ENCODE assay signal across 16 cellular contexts in the genomic region with DNA sequence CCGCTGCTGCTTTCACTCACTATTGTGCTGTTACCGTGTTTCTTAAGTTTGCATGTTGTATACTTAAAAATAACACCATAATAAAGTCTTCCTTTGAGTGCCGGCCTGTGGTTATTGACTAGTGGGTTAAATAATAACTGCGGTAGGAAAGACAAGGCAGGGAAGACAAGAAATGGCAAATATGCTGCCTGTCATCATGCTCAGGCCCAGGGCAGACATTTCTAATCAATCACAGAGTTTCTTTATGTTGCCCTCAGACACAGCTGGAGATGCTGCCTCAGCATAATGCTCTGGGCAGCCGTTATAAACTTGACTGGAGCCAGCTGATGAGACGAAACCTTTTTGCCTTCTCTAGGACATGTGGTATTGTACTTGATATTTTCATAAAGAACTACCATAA.
"Had no signal": no experiment of that assay in that cellular context is flagged by ENCODE, and none has a peak within 500 bp of the region (broad histone marks: within the 10 kb centered on the region; RNA-seq: fewer than 3 reads in every experiment).

No MANE protein-coding gene starts in this region.

- FAIRE-seq: keratinocyte had no signal

- H3K27me3 ChIP-seq: body of pancreas, colonic mucosa had no signal

- H3K4me1 ChIP-seq: body of pancreas, colonic mucosa had no signal

- DNase-seq: activated CD4-positive, alpha-beta T cell treated with anti-CD3 and anti-CD28 coated beads for 48 hours; activated CD8-positive, alpha-beta memory T cell treated with anti-CD3 and anti-CD28 coated beads, Interleukin-2, amount 50 U/mL, for 48 hours; activated CD8-positive, alpha-beta T cell treated with anti-CD3 and anti-CD28 coated beads for 36 hours; activated naive CD8-positive, alpha-beta T cell treated with anti-CD3 and anti-CD28 coated beads for 36 hours; activated T-cell treated with anti-CD3 and anti-CD28 coated beads, Interleukin-2, amount 50 U/mL, for 72 hours; amygdala; body of pancreas; central memory CD4-positive, alpha-beta T cell; colonic mucosa; hippocampal formation; psoas muscle; stimulated activated CD4-positive, alpha-beta T cell treated with anti-CD3 and anti-CD28 coated beads, Interleukin-2, amount 100 ng/mL, for 24 hours had no signal

- H3K9me3 ChIP-seq: body of pancreas, colonic mucosa, psoas muscle had no signal

- H3K27ac ChIP-seq: body of pancreas, colonic mucosa, psoas muscle had no signal

- H3K4me3 ChIP-seq: body of pancreas, colonic mucosa, psoas muscle had no signal

- ATAC-seq: activated CD8-positive, alpha-beta T cell treated with anti-CD3 and anti-CD28 coated beads for 36 hours; activated T-cell treated with anti-CD3 and anti-CD28 coated beads, Interleukin-2, amount 50 U/mL, for 72 hours; body of pancreas; esophagus mucosa; psoas muscle; sciatic nerve had no signal

- H3K4me3 Mint-ChIP-seq: activated CD8-positive, alpha-beta T cell treated with anti-CD3 and anti-CD28 coated beads for 36 hours; activated naive CD8-positive, alpha-beta T cell treated with anti-CD3 and anti-CD28 coated beads for 36 hours; activated T-cell treated with anti-CD3 and anti-CD28 coated beads, Interleukin-2, amount 50 U/mL, for 72 hours; neural crest cell had no signal

- H3K27ac Mint-ChIP-seq: activated CD8-positive, alpha-beta T cell treated with anti-CD3 and anti-CD28 coated beads for 36 hours; activated naive CD8-positive, alpha-beta T cell treated with anti-CD3 and anti-CD28 coated beads for 36 hours; activated T-cell treated with anti-CD3 and anti-CD28 coated beads, Interleukin-2, amount 50 U/mL, for 72 hours had no signal

- H3K27me3 Mint-ChIP-seq: activated CD8-positive, alpha-beta T cell treated with anti-CD3 and anti-CD28 coated beads for 36 hours; activated naive CD8-positive, alpha-beta T cell treated with anti-CD3 and anti-CD28 coated beads for 36 hours had no signal

- H3K4me1 Mint-ChIP-seq: activated naive CD8-positive, alpha-beta T cell treated with anti-CD3 and anti-CD28 coated beads for 36 hours had no signal

- H3K9me3 Mint-ChIP-seq: activated CD8-positive, alpha-beta T cell treated with anti-CD3 and anti-CD28 coated beads for 36 hours; activated naive CD8-positive, alpha-beta T cell treated with anti-CD3 and anti-CD28 coated beads for 36 hours; activated T-cell treated with anti-CD3 and anti-CD28 coated beads, Interleukin-2, amount 50 U/mL, for 72 hours; neural crest cell had no signal
